ENCODE assay signal across 8 cellular contexts in the genomic region with DNA sequence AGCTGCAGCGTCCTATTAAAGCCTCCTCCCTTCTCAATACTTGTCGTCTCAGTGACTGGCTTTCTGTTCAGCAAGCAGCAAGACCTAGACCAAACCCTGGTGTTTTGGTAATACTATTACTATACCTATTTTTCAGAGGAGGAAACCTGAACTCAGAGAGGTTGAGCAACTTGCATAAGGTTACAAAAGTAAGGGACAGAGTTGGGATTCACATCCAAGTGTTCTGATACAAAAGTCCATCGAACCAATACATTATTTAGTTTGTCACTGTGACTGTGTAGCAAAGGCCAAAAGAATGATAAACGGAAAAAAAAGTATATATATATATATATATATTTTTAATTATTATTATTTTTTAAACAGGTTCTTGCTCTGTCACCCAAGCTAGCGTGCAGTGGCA.
"Had no signal": no experiment of that assay in that cellular context is flagged by ENCODE, and none has a peak within 500 bp of the region (broad histone marks: within the 10 kb centered on the region; RNA-seq: fewer than 3 reads in every experiment).

No MANE protein-coding gene starts in this region.

- H3K4me3 ChIP-seq: GM23338, HAP-1 had no signal

- H2AFZ ChIP-seq: GM23338 had no signal

- H3K36me3 ChIP-seq: HAP-1 had no signal

- H3K27ac ChIP-seq: HL-60 had no signal

- FAIRE-seq: HepG2 had no signal

- H3K4me2 ChIP-seq: GM23338 had no signal

- ATAC-seq: GM23338, HCT116, HepG2 had no signal

- DNase-seq: H7, HFFc6, KBM-7 had no signal
